7 cellular contexts compared by ENCODE assay signal in the genomic region with DNA sequence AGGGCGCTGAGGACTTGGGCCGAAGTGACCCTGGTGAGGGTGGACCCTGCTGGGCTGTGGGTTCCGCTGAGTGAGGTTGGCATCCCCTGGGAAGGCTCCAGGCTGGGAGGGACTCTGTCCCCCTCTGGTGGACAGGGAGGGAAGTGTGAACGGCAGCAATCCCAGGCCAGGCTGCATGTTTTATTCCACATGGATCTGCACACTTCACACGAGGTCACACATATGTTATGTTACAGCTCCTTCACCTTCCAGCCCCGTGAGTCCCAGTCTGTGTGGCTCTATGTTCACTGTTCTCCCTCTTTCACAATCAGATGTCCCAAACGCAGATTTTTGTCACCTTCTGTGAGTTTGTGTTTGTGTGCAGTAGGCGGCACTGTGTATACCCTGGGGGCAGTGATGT. TPM values are rescaled to one million over a fixed set of nuclear protein-coding genes. Genes with fewer than 3 reads are reported as not detected.
"Had no signal": no experiment of that assay in that cellular context is flagged by ENCODE, and none has a peak within 500 bp of the region (broad histone marks: within the 10 kb centered on the region; RNA-seq: fewer than 3 reads in every experiment).

No MANE protein-coding gene starts in this region.

RNA-seq across cellular contexts. Expression of a gene that starts 1.8 kb away (rescaled TPM):
- total RNA-seq: activated CD8-positive, alpha-beta T cell treated with anti-CD3 and anti-CD28 coated beads, Interleukin-2, amount 10 ng/mL, durations not matched to agents 7 days and 5 days; activated naive CD8-positive, alpha-beta T cell treated with anti-CD3 and anti-CD28 coated beads, Interleukin-2, amount 10 ng/mL, durations not matched to agents 7 days and 5 days; aorta; cardiac septum; lung; vagina had no signal
- polyA plus RNA-seq: aorta, lung, small intestine had no signal

RNA-seq across cellular contexts. Expression of a gene that starts 27.0 kb away (rescaled TPM):
- total RNA-seq: activated CD8-positive, alpha-beta T cell treated with anti-CD3 and anti-CD28 coated beads, Interleukin-2, amount 10 ng/mL, durations not matched to agents 7 days and 5 days; activated naive CD8-positive, alpha-beta T cell treated with anti-CD3 and anti-CD28 coated beads, Interleukin-2, amount 10 ng/mL, durations not matched to agents 7 days and 5 days; aorta; cardiac septum; lung; vagina had no signal
- polyA plus RNA-seq: aorta, lung, small intestine had no signal
